In the genomic region with DNA sequence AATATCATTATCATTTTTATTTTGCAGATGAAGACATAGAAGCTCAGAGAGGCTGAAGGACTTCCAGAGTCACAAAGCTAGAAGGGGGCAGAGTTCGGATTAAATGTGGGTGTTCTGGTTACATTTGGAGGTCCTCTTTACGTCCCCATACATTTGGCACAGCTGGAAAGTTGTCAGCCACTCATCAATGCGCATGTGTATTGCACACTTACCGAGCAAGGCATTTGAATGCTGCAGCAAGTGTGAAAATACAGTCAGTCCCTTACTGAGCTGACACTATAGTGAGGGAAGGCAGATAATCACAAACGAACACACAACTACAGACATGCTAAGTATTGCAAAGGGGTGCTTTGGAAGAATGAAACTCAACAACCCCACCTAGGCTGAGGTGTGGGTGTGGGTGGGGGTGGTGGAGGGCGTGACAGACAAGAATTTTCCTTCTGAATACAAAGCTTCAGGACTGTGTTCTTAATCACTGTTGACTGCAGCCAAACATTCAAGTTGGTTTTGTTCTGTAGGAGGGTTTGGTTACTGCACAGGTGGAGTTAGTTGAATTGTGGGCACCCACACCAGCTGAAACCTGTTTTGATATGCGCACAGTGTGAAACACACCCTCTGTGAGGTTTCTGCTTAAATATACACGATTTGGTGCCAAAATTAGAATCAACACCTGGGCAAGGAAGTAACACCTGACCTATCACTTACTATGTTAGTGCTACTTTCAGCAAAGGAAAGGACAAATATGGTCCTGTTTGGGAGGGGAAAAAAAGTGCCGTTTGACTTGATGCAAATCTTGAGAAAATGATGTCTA, we compare ENCODE assay signal across 8 cellular contexts.
DNase-seq lines count a peak whose midpoint lies in the region; ATAC-seq and FAIRE-seq lines count a peak whose summit lies in the region.

No MANE protein-coding gene starts in this region.

- FAIRE-seq in GM18507 (lab: Jason Lieb, UNC) = peak; percentile 96

- peak; percentile 81 for ATAC-seq in GM21825 (IDR thresholded peaks at IDR 0.05; ENCODE audit: unreplicated experiment)

- DNase-seq in GM18507 (ENCODE audit: extremely low spot score, insufficient read length, low read depth) (no peak), NCI-H2029 treated with DMSO at 0.1 percent for 48 hours (lab: John Stamatoyannopoulos, UW) (peak; percentile 48), cortex of kidney (lab: John Stamatoyannopoulos, UW) (no peak), GOT3 (lab: John Stamatoyannopoulos, UW) (no peak), RKO (ENCODE audit: low spot score) (no peak)
- peak; percentile 55 for DNase-seq in activated naive CD4-positive, alpha-beta T cell treated with Interleukin-2 at 50 U/mL for 16 hours
- DNase-seq in stimulated activated CD8-positive, alpha-beta memory T cell treated with anti-CD3 and anti-CD28 coated beads, Interleukin-12 subunit alpha, Interleukin-12 subunit beta, amount 100 ng/mL, for 1 hour (ENCODE audit: low read depth) = peak; percentile 33

Comparison
In these comparisons a context has a peak if more than half of its experiments do, and no peak if none do; other contexts are left out.
1. DNase-seq: peak in NCI-H2029 treated with DMSO at 0.1 percent for 48 hours (single experiment), activated naive CD4-positive, alpha-beta T cell treated with Interleukin-2 at 50 U/mL for 16 hours (single experiment) and stimulated activated CD8-positive, alpha-beta memory T cell treated with anti-CD3 and anti-CD28 coated beads, Interleukin-12 subunit alpha, Interleukin-12 subunit beta, amount 100 ng/mL, for 1 hour (single experiment); none in GM18507 (single experiment), cortex of kidney (single experiment), GOT3 (single experiment) and RKO (single experiment).